In genomic region chr9:124852121-124852828, GRCh38 we compare ENCODE assay signal across 9 cellular contexts. TPM values are rescaled to one million over a fixed set of nuclear protein-coding genes. Genes with fewer than 3 reads are reported as not detected.
A peak's percentile ranks its signal among the peaks of the same experiment; 100 is the strongest.
DNase-seq lines count a peak whose midpoint lies in the region; ATAC-seq and FAIRE-seq lines count a peak whose summit lies in the region.
"Had no signal": no experiment of that assay in that cellular context is flagged by ENCODE, and none has a peak within 500 bp of the region (broad histone marks: within the 10 kb centered on the region; RNA-seq: fewer than 3 reads in every experiment).

No MANE protein-coding gene starts in this region.

- H3F3A ChIP-seq in GM23248 (ENCODE audit: insufficient read depth): peaks cover 10% of the 10 kb centered on the region

- in situ Hi-C loops in GM23248 (cut with MboI): loop anchor here (5.0 kb wide), 1 partner anchor 80 kb away; the partner anchor contains the start of gene NR6A1

- H3K27me3 ChIP-seq in GM23248 (replicated peaks; ENCODE audit: insufficient read depth) (no peaks in the 10 kb centered on the region), rectal smooth muscle tissue (ENCODE audit: control insufficient read depth, insufficient read depth, low read length) (no peaks in the 10 kb centered on the region)

- FAIRE-seq in GM19239 (lab: Jason Lieb, UNC): no peak

- intact Hi-C loops in Right ventricle myocardium superior (cut with DNase I): loop anchor here (1.0 kb wide), 1 partner anchor 80 kb away; no protein-coding TSS in a partner anchor

- H2AFZ ChIP-seq in GM23248: 0 out of 2 replicates have a peak overlapping the region, but pooled peaks have one; percentile 74

- H4K20me1 ChIP-seq in GM23248 (ENCODE audit: insufficient read depth): no peaks in the 10 kb centered on the region

- H3K4me1 ChIP-seq in GM23248 (ENCODE audit: insufficient read depth): no peaks in the 10 kb centered on the region
- H3K4me1 ChIP-seq in rectal smooth muscle tissue (ENCODE audit: control insufficient read depth, insufficient read depth, low read length): peaks cover 9% of the 10 kb centered on the region

- DNase-seq in GM23248 (no peak), SK-N-MC (ENCODE audit: low read depth, low spot score) (no peak), Right ventricle myocardium superior (peak; percentile 62), AG20443 (ENCODE audit: low spot score) (no peak), NCI-H1417 treated with DMSO at 0.1 percent for 48 hours (lab: John Stamatoyannopoulos, UW) (no peak), GM19239 (ENCODE audit: insufficient read length, low spot score) (no peak), anterior cingulate cortex (lab: John Stamatoyannopoulos, UW) (no peak)

- no peaks in the 10 kb centered on the region for H3K36me3 ChIP-seq in GM23248 (ENCODE audit: low read depth)
- H3K36me3 ChIP-seq in SK-N-MC (ENCODE audit: insufficient read depth, low read length): peaks cover 7% of the 10 kb centered on the region
- no peaks in the 10 kb centered on the region for H3K36me3 ChIP-seq in rectal smooth muscle tissue (ENCODE audit: control insufficient read depth, insufficient read depth, low read length)

- H3K4me3 ChIP-seq in GM23248 (no peak overlapping the region), SK-N-MC (peak overlapping the region; percentile 76), rectal smooth muscle tissue (ENCODE audit: low read length) (peak overlapping the region; percentile 67)

- peak; percentile 66 for ATAC-seq in Right ventricle myocardium superior (ENCODE audit: poor library complexity)

- peak overlapping the region; percentile 86 for H3K4me2 ChIP-seq in GM23248 (ENCODE audit: unreplicated experiment)

- no peaks in the 10 kb centered on the region for H3K79me2 ChIP-seq in GM23248 (ENCODE audit: insufficient read depth)

- H3K9ac ChIP-seq in GM23248 (no peak overlapping the region), SK-N-MC (ENCODE audit: insufficient read length) (no peak overlapping the region), rectal smooth muscle tissue (ENCODE audit: low read length) (no peak overlapping the region)

- H3K9me3 ChIP-seq in GM23248 (ENCODE audit: low read depth): no peaks in the 10 kb centered on the region
- no peaks in the 10 kb centered on the region for H3K9me3 ChIP-seq in SK-N-MC (ENCODE audit: low read depth, low read length)

- WGBS in GM23248 (ENCODE audit: low coverage in 1 of 2, low lambda C conversion rate in 2 of 2, missing lambda C conversion rate in 2 of 2), 2 experiments: 38 to 50% methylated on average over 13 of the region's 13 CpGs

- no peak overlapping the region for H3K27ac ChIP-seq in GM23248
- no peak overlapping the region for H3K27ac ChIP-seq in SK-N-MC
- H3K27ac ChIP-seq in rectal smooth muscle tissue (ENCODE audit: low read depth, low read length): no peak overlapping the region

- no peaks in the 10 kb centered on the region for H3K9me2 ChIP-seq in GM23248 (ENCODE audit: insufficient read depth)

RNA-seq across cellular contexts. Expression of gene WDR38, which starts 1.0 kb away (rescaled TPM):
- total RNA-seq in GM23248 (2014; rRNA removed; shearing (Covaris generic)): not detected in 2 replicates
- polyA plus RNA-seq in GM23248 (2016; fragmentation: Nextera tagmentation; extraction: Ambion mirVana): not detected in 2 replicates
- total RNA-seq in Right ventricle myocardium superior: not detected
- total RNA-seq: activated naive CD4-positive, alpha-beta T cell treated with anti-CD3 and anti-CD28 coated beads, Interleukin-2, amount 50 U/mL, for 72 hours had no signal

RNA-seq across cellular contexts. Expression of gene RPL35, which starts 9.5 kb away (rescaled TPM):
- 1,199 and 1,347 TPM in 2 replicates for total RNA-seq in GM23248 (2014; rRNA removed; shearing (Covaris generic))
- polyA plus RNA-seq in GM23248 (2016; fragmentation: Nextera tagmentation; extraction: Ambion mirVana): 1,193 and 1,202 TPM in 2 replicates
- total RNA-seq in Right ventricle myocardium superior: 621 TPM

RNA-seq across cellular contexts. Expression of gene ARPC5L, which starts 9.7 kb away (rescaled TPM):
- total RNA-seq in GM23248 (2014; rRNA removed; shearing (Covaris generic)): 21.9 and 31.5 TPM in 2 replicates
- 75.0 and 77.6 TPM in 2 replicates for polyA plus RNA-seq in GM23248 (2016; fragmentation: Nextera tagmentation; extraction: Ambion mirVana)
- total RNA-seq in Right ventricle myocardium superior: 37.8 TPM
